10 cellular contexts compared by ENCODE assay signal in the genomic region with DNA sequence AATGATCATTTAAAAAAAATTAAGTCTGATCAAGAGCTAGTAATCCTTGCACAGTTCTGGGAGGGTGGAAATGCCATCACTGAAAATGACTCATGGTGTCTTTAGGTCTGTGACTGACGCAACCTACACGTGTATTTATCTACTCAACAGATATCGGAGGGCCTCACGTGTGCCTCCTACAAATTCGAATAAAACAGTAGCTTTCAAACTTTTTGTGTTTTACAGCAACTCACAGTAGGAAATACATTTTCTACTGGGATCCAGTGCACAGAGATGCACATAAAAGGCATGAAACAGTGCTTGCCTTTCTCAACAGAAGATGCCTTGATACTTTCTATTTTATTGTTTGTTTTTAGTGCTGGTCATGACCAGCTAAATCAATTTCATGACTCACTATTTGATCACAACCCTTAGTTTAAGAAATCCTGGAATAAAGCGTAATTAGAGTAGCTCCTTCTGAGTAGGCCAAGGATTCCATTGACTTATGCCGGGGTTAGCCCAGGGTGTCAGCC.
A peak's percentile ranks its signal among the peaks of the same experiment; 100 is the strongest.
DNase-seq lines count a peak whose midpoint lies in the region; ATAC-seq, FAIRE-seq and TF ChIP-seq lines count a peak whose summit lies in the region.
"Had no signal": no experiment of that assay in that cellular context is flagged by ENCODE, and none has a peak within 500 bp of the region (broad histone marks: within the 10 kb centered on the region; RNA-seq: fewer than 3 reads in every experiment).

No MANE protein-coding gene starts in this region.

- no peaks in the 10 kb centered on the region for H3F3A ChIP-seq in GM23338 (replicated peaks; ENCODE audit: low read depth)

- no peak for ATAC-seq in GM23338
- no peak for ATAC-seq in natural killer cell treated with Interleukin-12 subunit alpha and Interleukin-12 subunit beta and Interleukin-15 and Interleukin-18, amount 100 ng/mL, for 72 hours
- no peak for ATAC-seq in natural killer cell

- H3K27me3 Mint-ChIP-seq in GM23338 (ENCODE audit: insufficient read depth, low read depth, poor library complexity): peaks cover 6% of the 10 kb centered on the region
- no peaks in the 10 kb centered on the region for H3K27me3 Mint-ChIP-seq in natural killer cell treated with Interleukin-12 subunit alpha and Interleukin-12 subunit beta and Interleukin-15 and Interleukin-18, amount 100 ng/mL, for 72 hours
- H3K27me3 Mint-ChIP-seq in natural killer cell (ENCODE audit: low read depth in 2 of 2): no peaks in the 10 kb centered on the region

- no peak for FAIRE-seq in bronchial epithelial cell (lab: Jason Lieb, UNC)

- H3K27ac Mint-ChIP-seq in GM23338 (no peak overlapping the region), natural killer cell (no peak overlapping the region)
- H3K27ac Mint-ChIP-seq in natural killer cell treated with Interleukin-12 subunit alpha and Interleukin-12 subunit beta and Interleukin-15 and Interleukin-18, amount 100 ng/mL, for 72 hours: no peak overlapping the region

- no peaks in the 10 kb centered on the region for H4K20me1 ChIP-seq in osteoblast (ENCODE audit: insufficient read depth, low read length)
- no peaks in the 10 kb centered on the region for H4K20me1 ChIP-seq in GM23338 (replicated peaks; ENCODE audit: insufficient read depth)

- peaks cover 11% of the 10 kb centered on the region for H3K4me1 Mint-ChIP-seq in GM23338
- H3K4me1 Mint-ChIP-seq in natural killer cell treated with Interleukin-12 subunit alpha and Interleukin-12 subunit beta and Interleukin-15 and Interleukin-18, amount 100 ng/mL, for 72 hours (ENCODE audit: low read depth in 2 of 2): peaks cover 9 to 14% of the 10 kb centered on the region in 2 donors
- peaks cover 4 to 11% of the 10 kb centered on the region in 2 donors for H3K4me1 Mint-ChIP-seq in natural killer cell

- no peak for TF ChIP-seq CTCF in bronchial epithelial cell (IDR thresholded peaks at IDR 0.05; ENCODE audit: insufficient read depth, low read length, severe bottlenecking)
- no peak for TF ChIP-seq CTCF in osteoblast (IDR thresholded peaks at IDR 0.05; ENCODE audit: extremely low read depth, low read depth, low read length)
- TF ChIP-seq CTCF in GM23338 (conservative IDR thresholded peaks at IDR 0.05; ENCODE audit: low read depth in 2 of 2): no peak
- no peak for TF ChIP-seq CTCF in natural killer cell (IDR thresholded peaks at IDR 0.05)

- H3K4me3 ChIP-seq in bronchial epithelial cell (ENCODE audit: low read depth, low read length) (peak overlapping the region; percentile 28), osteoblast (ENCODE audit: insufficient read depth, low read length) (peak overlapping the region; percentile 47), GM23338 (no peak overlapping the region)

- H3K4me2 ChIP-seq in osteoblast (ENCODE audit: insufficient read depth, low read length) (peak overlapping the region; percentile 68), GM23338 (no peak overlapping the region)

- intact Hi-C loops in natural killer cell (cut with micrococcal nuclease): no loop called here

- no peaks in the 10 kb centered on the region for H3K9me3 ChIP-seq in osteoblast (ENCODE audit: low read depth, low read length)

- no peaks in the 10 kb centered on the region for H3K79me2 ChIP-seq in osteoblast (ENCODE audit: insufficient read depth, low read length)
- H3K79me2 ChIP-seq in GM23338 (replicated peaks; ENCODE audit: insufficient read depth): no peaks in the 10 kb centered on the region

- peaks cover 20% of the 10 kb centered on the region for H3K4me1 ChIP-seq in osteoblast (ENCODE audit: insufficient read depth, low read length)
- peaks cover 6% of the 10 kb centered on the region for H3K4me1 ChIP-seq in GM23338 (ENCODE audit: insufficient read depth)

- no peaks in the 10 kb centered on the region; the same call in 2 of the 3 replicates for H3K36me3 Mint-ChIP-seq in GM23338 (ENCODE audit: low read depth)
- H3K36me3 Mint-ChIP-seq in natural killer cell treated with Interleukin-12 subunit alpha and Interleukin-12 subunit beta and Interleukin-15 and Interleukin-18, amount 100 ng/mL, for 72 hours: no peaks in the 10 kb centered on the region
- no peaks in the 10 kb centered on the region for H3K36me3 Mint-ChIP-seq in natural killer cell

- DNase-seq in DMS53 treated with DMSO at 0.1 percent for 48 hours (lab: John Stamatoyannopoulos, UW; ENCODE audit: unreplicated experiment) (peak; percentile 33), NCI-H226 (peak; percentile 68), bronchial epithelial cell (ENCODE audit: low read depth) (peak; percentile 95), osteoblast (ENCODE audit: insufficient read length, low spot score, missing footprints) (peak; percentile 96), GM23338 (ENCODE audit: low spot score) (no peak), NCI-H1105 (lab: John Stamatoyannopoulos, UW) (no peak), natural killer cell (no peak)
- DNase-seq in natural killer cell treated with Interleukin-12 subunit alpha and Interleukin-12 subunit beta and Interleukin-15 and Interleukin-18, amount 100 ng/mL, for 72 hours (ENCODE audit: low spot score): no peak
- DNase-seq: foreskin melanocyte had no signal

- H3K4me3 Mint-ChIP-seq in GM23338 (no peak overlapping the region), natural killer cell (no peak overlapping the region)
- H3K4me3 Mint-ChIP-seq in natural killer cell treated with Interleukin-12 subunit alpha and Interleukin-12 subunit beta and Interleukin-15 and Interleukin-18, amount 100 ng/mL, for 72 hours: no peak overlapping the region
- H3K4me3 Mint-ChIP-seq: nephron had no signal

- H3K9me3 Mint-ChIP-seq in GM23338: no peaks in the 10 kb centered on the region
- no peaks in the 10 kb centered on the region for H3K9me3 Mint-ChIP-seq in natural killer cell treated with Interleukin-12 subunit alpha and Interleukin-12 subunit beta and Interleukin-15 and Interleukin-18, amount 100 ng/mL, for 72 hours
- no peaks in the 10 kb centered on the region for H3K9me3 Mint-ChIP-seq in natural killer cell
- H3K9me3 Mint-ChIP-seq: nephron had no signal

- H3K27ac ChIP-seq in osteoblast (ENCODE audit: low read depth, low read length): peak overlapping the region; percentile 70
- H3K27ac ChIP-seq in GM23338 (ENCODE audit: low read depth): no peak overlapping the region

- no peaks in the 10 kb centered on the region for H3K9me2 ChIP-seq in GM23338 (ENCODE audit: insufficient read depth)

- H3K27me3 ChIP-seq in bronchial epithelial cell (ENCODE audit: control insufficient read depth, insufficient read depth, low read length): no peaks in the 10 kb centered on the region
- H3K27me3 ChIP-seq in osteoblast (ENCODE audit: insufficient read depth, low read length): no peaks in the 10 kb centered on the region
- H3K27me3 ChIP-seq in GM23338 (ENCODE audit: insufficient read depth): no peaks in the 10 kb centered on the region

- no peaks in the 10 kb centered on the region for H3K36me3 ChIP-seq in bronchial epithelial cell (ENCODE audit: control insufficient read depth, insufficient read depth, low read length)
- no peaks in the 10 kb centered on the region for H3K36me3 ChIP-seq in osteoblast (ENCODE audit: insufficient read depth, low read length)
- no peaks in the 10 kb centered on the region for H3K36me3 ChIP-seq in GM23338 (ENCODE audit: insufficient read depth)

- no peak overlapping the region for H2AFZ ChIP-seq in osteoblast (ENCODE audit: low read length)
- H2AFZ ChIP-seq in GM23338: no peak overlapping the region

Comparison
In these comparisons a context has a peak if more than half of its experiments do, and no peak if none do; other contexts are left out.
1. DNase-seq: peak in DMS53 treated with DMSO at 0.1 percent for 48 hours (single experiment), NCI-H226 (single experiment), bronchial epithelial cell (single experiment) and osteoblast (single experiment); none in GM23338 (single experiment), NCI-H1105 (single experiment), natural killer cell treated with Interleukin-12 subunit alpha and Interleukin-12 subunit beta and Interleukin-15 and Interleukin-18, amount 100 ng/mL, for 72 hours (single experiment) and natural killer cell (single experiment).